ENCODE assay signal across 26 cellular contexts in genomic region chr5:114249838-114250237, GRCh38.
DNase-seq lines count a peak whose midpoint lies in the region; ATAC-seq and TF ChIP-seq lines count a peak whose summit lies in the region.
"Had no signal": no experiment of that assay in that cellular context is flagged by ENCODE, and none has a peak within 500 bp of the region (broad histone marks: within the 10 kb centered on the region; RNA-seq: fewer than 3 reads in every experiment).

No MANE protein-coding gene starts in this region.

- H3K18ac ChIP-seq in mesenchymal stem cell (ENCODE audit: low read depth in 1 of 2, low read length in 2 of 2): no peak overlapping the region

- TF ChIP-seq POLR2A in upper lobe of left lung (IDR thresholded peaks at IDR 0.05): no peak
- TF ChIP-seq POLR2A in esophagus muscularis mucosa (IDR thresholded peaks at IDR 0.05; ENCODE audit: low read depth): no peak

- H3K27ac ChIP-seq in fibroblast of lung (ENCODE audit: insufficient read depth, low read length) (peak overlapping the region; percentile 42), mesenchymal stem cell (ENCODE audit: low read length, poor library complexity, severe bottlenecking) (no peak overlapping the region), upper lobe of left lung (no peak overlapping the region), lower lobe of right lung (no peak overlapping the region), esophagus muscularis mucosa (replicated peaks in 1 of 4) (no peak overlapping the region)
- H3K27ac ChIP-seq: colonic mucosa, heart left ventricle, HL-60, prostate gland had no signal

- H2BK5ac ChIP-seq in mesenchymal stem cell (ENCODE audit: low read depth, low read length, poor library complexity, severe bottlenecking): no peak overlapping the region

- no peaks in the 10 kb centered on the region for H3K79me1 ChIP-seq in mesenchymal stem cell (replicated peaks; ENCODE audit: low read length, poor library complexity, severe bottlenecking)

- intact Hi-C loops in lower lobe of right lung (cut with DNase I) (no loop called here), esophagus muscularis mucosa (cut with DNase I) (no loop called here)

- H3K4me1 ChIP-seq in fibroblast of lung (ENCODE audit: control insufficient read depth, extremely low read depth, insufficient read depth, low read length) (no peaks in the 10 kb centered on the region), mesenchymal stem cell (ENCODE audit: control insufficient read depth, insufficient read depth, low read depth, low read length) (no peaks in the 10 kb centered on the region), upper lobe of left lung (no peaks in the 10 kb centered on the region), lower lobe of right lung (no peaks in the 10 kb centered on the region), esophagus muscularis mucosa (peaks cover 0 to 9% (median 0%) of the 10 kb centered on the region in 4 donors)
- H3K4me1 ChIP-seq: colonic mucosa, heart left ventricle, prostate gland had no signal

- no peaks in the 10 kb centered on the region for H3K36me3 ChIP-seq in fibroblast of lung (ENCODE audit: control insufficient read depth, insufficient read depth, low read length)
- no peaks in the 10 kb centered on the region for H3K36me3 ChIP-seq in mesenchymal stem cell (ENCODE audit: control insufficient read depth in 1 of 2, insufficient read depth in 2 of 2, low read depth in 1 of 2, low read length in 2 of 2)
- no peaks in the 10 kb centered on the region for H3K36me3 ChIP-seq in upper lobe of left lung
- no peaks in the 10 kb centered on the region for H3K36me3 ChIP-seq in lower lobe of right lung
- no peaks in the 10 kb centered on the region for H3K36me3 ChIP-seq in esophagus muscularis mucosa
- H3K36me3 ChIP-seq: colonic mucosa, heart left ventricle, prostate gland had no signal

- H3K4me3 ChIP-seq in fibroblast of lung (replicated peaks in 1 of 4; ENCODE audit: control extremely low read depth in 1 of 4, insufficient read depth in 1 of 4, low read depth in 3 of 4, low read length in 4 of 4) (no peak overlapping the region), mesenchymal stem cell (ENCODE audit: insufficient read depth in 1 of 2, low read depth in 1 of 2, low read length in 2 of 2) (no peak overlapping the region), upper lobe of left lung (no peak overlapping the region), lower lobe of right lung (no peak overlapping the region), esophagus muscularis mucosa (no peak overlapping the region)
- H3K4me3 ChIP-seq: colonic mucosa, GM12878, heart left ventricle, prostate gland had no signal

- H3K27me3 ChIP-seq in fibroblast of lung (ENCODE audit: control insufficient read depth, insufficient read depth, low read length): no peaks in the 10 kb centered on the region
- H3K27me3 ChIP-seq in mesenchymal stem cell (ENCODE audit: control insufficient read depth in 1 of 2, insufficient read depth in 1 of 2, low read length in 2 of 2): no peaks in the 10 kb centered on the region
- no peaks in the 10 kb centered on the region for H3K27me3 ChIP-seq in upper lobe of left lung
- H3K27me3 ChIP-seq in lower lobe of right lung (ENCODE audit: low read depth): no peaks in the 10 kb centered on the region
- H3K27me3 ChIP-seq in esophagus muscularis mucosa: no peaks in the 10 kb centered on the region
- H3K27me3 ChIP-seq: colonic mucosa, heart left ventricle had no signal

- ATAC-seq in upper lobe of left lung (ENCODE audit: low FRiP score in 2 of 2) (no peak), lower lobe of right lung (no peak)
- ATAC-seq: esophagus mucosa, GM12878, heart left ventricle, PC-3, sciatic nerve had no signal

- TF ChIP-seq EP300 in upper lobe of left lung (IDR thresholded peaks at IDR 0.05) (no peak), esophagus muscularis mucosa (IDR thresholded peaks at IDR 0.05) (no peak)

- H3K4ac ChIP-seq in mesenchymal stem cell (ENCODE audit: low read depth in 1 of 2, low read length in 2 of 2): no peak overlapping the region

- no peak overlapping the region for H3K23ac ChIP-seq in mesenchymal stem cell (ENCODE audit: low read length in 2 of 2)

- H2BK120ac ChIP-seq in mesenchymal stem cell (ENCODE audit: low read depth, low read length): no peak overlapping the region

- no CpG with 5 or more reads among the region's 1 CpG for WGBS in mesenchymal stem cell
- 64 to 74% methylated on average over 1 of the region's 1 CpG for WGBS in upper lobe of left lung, 2 donors
- WGBS in esophagus muscularis mucosa: 41% methylated on average over 1 of the region's 1 CpG

- no peaks in the 10 kb centered on the region for H3K9me3 ChIP-seq in fibroblast of lung (ENCODE audit: control insufficient read depth, insufficient read depth, low read depth, low read length)
- H3K9me3 ChIP-seq in mesenchymal stem cell (ENCODE audit: control insufficient read depth, low read length): no peaks in the 10 kb centered on the region
- no peaks in the 10 kb centered on the region for H3K9me3 ChIP-seq in upper lobe of left lung
- no peaks in the 10 kb centered on the region for H3K9me3 ChIP-seq in lower lobe of right lung
- no peaks in the 10 kb centered on the region for H3K9me3 ChIP-seq in esophagus muscularis mucosa
- H3K9me3 ChIP-seq: colonic mucosa, heart left ventricle, prostate gland had no signal

- DNase-seq in EL: peak; percentile 69
- peak; percentile 61 for DNase-seq in amniotic epithelial cell (ENCODE audit: low read depth)
- peak; percentile 69 to 79 for DNase-seq in fibroblast of lung (ENCODE audit: low read depth in 2 of 2)
- DNase-seq in mesenchymal stem cell: peak; percentile 79
- no peak for DNase-seq in upper lobe of left lung
- no peak for DNase-seq in activated CD4-positive, alpha-beta T cell treated with anti-CD3 and anti-CD28 coated beads, Interleukin-2, amount 50 U/mL, for 4 hours
- no peak for DNase-seq in lower lobe of right lung
- DNase-seq in esophagus muscularis mucosa (ENCODE audit: extremely low spot score): no peak
- DNase-seq: activated CD4-positive, alpha-beta T cell treated with anti-CD3 and anti-CD28 coated beads for 4 hours; activated gamma-delta T cell; activated T-cell treated with anti-CD3 and anti-CD28 coated beads, Interleukin-2, amount 50 U/mL, for 24 hours; Calu3; colonic mucosa; DND-41; heart left ventricle; NCI-H1694; NCI-H2171; NCI-H510A; NK-92 treated with Interleukin-12 subunit alpha and Interleukin-12 subunit beta, amount 100 ng/mL, for 24 hours; stimulated activated naive CD4-positive, alpha-beta T cell treated with Interleukin-2 at 50 U/mL for 16 hours had no signal

- H2AK5ac ChIP-seq in mesenchymal stem cell (ENCODE audit: low read length, severe bottlenecking): no peak overlapping the region

- no peak overlapping the region for H2BK12ac ChIP-seq in mesenchymal stem cell (ENCODE audit: low read length in 2 of 2)

- H3K9ac ChIP-seq in fibroblast of lung (ENCODE audit: insufficient read depth, low read length) (no peak overlapping the region), mesenchymal stem cell (ENCODE audit: low read length) (no peak overlapping the region)

- H2AFZ ChIP-seq in fibroblast of lung (ENCODE audit: low read length) (no peak overlapping the region), mesenchymal stem cell (ENCODE audit: low read depth, low read length) (no peak overlapping the region)

- no peaks in the 10 kb centered on the region for H3K79me2 ChIP-seq in fibroblast of lung (ENCODE audit: control insufficient read depth, insufficient read depth, low read length)

- H4K20me1 ChIP-seq in fibroblast of lung (ENCODE audit: control insufficient read depth, extremely low read depth, insufficient read depth, low read length): no peaks in the 10 kb centered on the region

- H2BK15ac ChIP-seq in mesenchymal stem cell (ENCODE audit: low read depth, poor library complexity, severe bottlenecking): no peak overlapping the region

- TF ChIP-seq CTCF in fibroblast of lung (conservative IDR thresholded peaks at IDR 0.05 in 1 of 2, IDR thresholded peaks at IDR 0.05 in 1 of 2; ENCODE audit: low read depth in 1 of 2, low read length in 2 of 2): no peak
- TF ChIP-seq CTCF in upper lobe of left lung (IDR thresholded peaks at IDR 0.05): no peak
- no peak for TF ChIP-seq CTCF in lower lobe of right lung (IDR thresholded peaks at IDR 0.05)
- no peak for TF ChIP-seq CTCF in esophagus muscularis mucosa (IDR thresholded peaks at IDR 0.05)

- H3K4me2 ChIP-seq in fibroblast of lung (ENCODE audit: extremely low read depth, insufficient read depth, low read length): no peak overlapping the region
- H3K4me2 ChIP-seq in mesenchymal stem cell (ENCODE audit: low read length, poor library complexity, severe bottlenecking): no peak overlapping the region

- no peak overlapping the region for H4K8ac ChIP-seq in mesenchymal stem cell (ENCODE audit: low read length)

- no peak overlapping the region for H4K91ac ChIP-seq in mesenchymal stem cell (ENCODE audit: low read length)

- H3K14ac ChIP-seq in mesenchymal stem cell (ENCODE audit: low read length in 2 of 2): no peak overlapping the region

Comparison
In these comparisons a context has a peak if more than half of its experiments do, and no peak if none do; other contexts are left out.
1. DNase-seq: peak in EL (single experiment), amniotic epithelial cell (single experiment), fibroblast of lung (2 of 2) and mesenchymal stem cell (single experiment); none in upper lobe of left lung (0 of 2), activated CD4-positive, alpha-beta T cell treated with anti-CD3 and anti-CD28 coated beads, Interleukin-2, amount 50 U/mL, for 4 hours (0 of 2), lower lobe of right lung (single experiment) and esophagus muscularis mucosa (single experiment).